1 cellular context compared by ENCODE assay signal in genomic region chr1:201114245-201115131, GRCh38.
A peak's percentile ranks its signal among the peaks of the same experiment; 100 is the strongest.
TF ChIP-seq lines count a peak whose summit lies in the region.

No MANE protein-coding gene starts in this region.

TF ChIP-seq in HepG2, 621 proteins besides CTCF, POLR2A, EP300 and RAD21 (continued from another document and continues in another):
- TF ChIP-seq AFF4 (CRISPR knock-in tag; IDR thresholded peaks at IDR 0.05): no peak
- peak; percentile 78; the same call in 1 of the 2 replicates for TF ChIP-seq HNRNPL (IDR thresholded peaks at IDR 0.05; ENCODE audit: low read depth, low read length)
- no peak for TF ChIP-seq ZNF709 (CRISPR knock-in tag; IDR thresholded peaks at IDR 0.05)
- TF ChIP-seq DNMT3B (CRISPR knock-in tag; conservative IDR thresholded peaks at IDR 0.05): no peak
- no peak for TF ChIP-seq ZNF580 (CRISPR knock-in tag; IDR thresholded peaks at IDR 0.05; ENCODE audit: borderline replicate concordance, low read depth)
- TF ChIP-seq ZNF678 (CRISPR knock-in tag; IDR thresholded peaks at IDR 0.05): no peak
- no peak for TF ChIP-seq ZNF180 (CRISPR knock-in tag; IDR thresholded peaks at IDR 0.05; ENCODE audit: borderline replicate concordance, low read depth)
- TF ChIP-seq UBTF (CRISPR knock-in tag; IDR thresholded peaks at IDR 0.05): peak; percentile 27; the same call in 1 of the 2 replicates
- TF ChIP-seq ZNF143 (CRISPR knock-in tag; IDR thresholded peaks at IDR 0.05): no peak
- no peak for TF ChIP-seq TBX2 (CRISPR knock-in tag; IDR thresholded peaks at IDR 0.05; ENCODE audit: borderline replicate concordance)
- TF ChIP-seq AGO1 (IDR thresholded peaks at IDR 0.05; ENCODE audit: low read depth, low read length, poor library complexity, severe bottlenecking): peak; percentile 15
- no peak for TF ChIP-seq ZBTB7A (CRISPR knock-in tag; IDR thresholded peaks at IDR 0.05)
- no peak for TF ChIP-seq CENPBD1 (CRISPR knock-in tag; IDR thresholded peaks at IDR 0.05; ENCODE audit: borderline replicate concordance, low read depth)
- no peak for TF ChIP-seq ARNTL (CRISPR knock-in tag; IDR thresholded peaks at IDR 0.05)
- TF ChIP-seq ZNF550 (CRISPR knock-in tag; IDR thresholded peaks at IDR 0.05; ENCODE audit: borderline replicate concordance): no peak
- no peak for TF ChIP-seq E2F1 (CRISPR knock-in tag; IDR thresholded peaks at IDR 0.05)
- peak; percentile 33; the same call in 1 of the 2 replicates for TF ChIP-seq IRF9 (CRISPR knock-in tag; IDR thresholded peaks at IDR 0.05; ENCODE audit: borderline replicate concordance)
- no peak for TF ChIP-seq HDAC1 (CRISPR knock-in tag; IDR thresholded peaks at IDR 0.05)
- no peak for TF ChIP-seq RXRA (CRISPR knock-in tag; IDR thresholded peaks at IDR 0.05)
- 0 out of 2 replicates have a peak, but pooled peaks have one; percentile 39 for TF ChIP-seq RNF2 (conservative IDR thresholded peaks at IDR 0.05; ENCODE audit: low read depth)
- TF ChIP-seq BRF2 (CRISPR knock-in tag; IDR thresholded peaks at IDR 0.05): no peak
- no peak for TF ChIP-seq ZFY (CRISPR knock-in tag; IDR thresholded peaks at IDR 0.05)
- no peak for TF ChIP-seq ZNF33A (CRISPR knock-in tag; IDR thresholded peaks at IDR 0.05; ENCODE audit: borderline replicate concordance)
- peak; percentile 49 for TF ChIP-seq SALL1 (CRISPR knock-in tag; IDR thresholded peaks at IDR 0.05)
- no peak for TF ChIP-seq NFYC (CRISPR knock-in tag; IDR thresholded peaks at IDR 0.05)
- peak; percentile 25; the same call in 1 of the 2 replicates for TF ChIP-seq NRL (CRISPR knock-in tag; IDR thresholded peaks at IDR 0.05; ENCODE audit: borderline replicate concordance)
- TF ChIP-seq ZNF646 (CRISPR knock-in tag; IDR thresholded peaks at IDR 0.05): no peak
- TF ChIP-seq ZNF138 (CRISPR knock-in tag; IDR thresholded peaks at IDR 0.05; ENCODE audit: low read depth): no peak
- TF ChIP-seq ZNF878 (CRISPR knock-in tag; IDR thresholded peaks at IDR 0.05): no peak
- TF ChIP-seq ZNF260 (CRISPR knock-in tag; IDR thresholded peaks at IDR 0.05; ENCODE audit: borderline replicate concordance, low read depth): no peak
- TF ChIP-seq CENPT (CRISPR knock-in tag; IDR thresholded peaks at IDR 0.05; ENCODE audit: low read depth): no peak
- TF ChIP-seq ZNF619 (CRISPR knock-in tag; IDR thresholded peaks at IDR 0.05): no peak
- TF ChIP-seq KAT8 (CRISPR knock-in tag; IDR thresholded peaks at IDR 0.05): no peak
- no peak for TF ChIP-seq FUBP1 (CRISPR knock-in tag; IDR thresholded peaks at IDR 0.05; ENCODE audit: borderline replicate concordance)
- TF ChIP-seq KDM2A (CRISPR knock-in tag; IDR thresholded peaks at IDR 0.05; ENCODE audit: borderline replicate concordance, low read depth): peak; percentile 58; the same call in 1 of the 2 replicates
- TF ChIP-seq ZNF75D (CRISPR knock-in tag; IDR thresholded peaks at IDR 0.05; ENCODE audit: borderline replicate concordance): no peak
- TF ChIP-seq HDAC2 (CRISPR knock-in tag; IDR thresholded peaks at IDR 0.05): no peak
- TF ChIP-seq SKI (IDR thresholded peaks at IDR 0.05; ENCODE audit: partially characterized antibody): no peak
- 0 out of 2 replicates have a peak, but pooled peaks have one; percentile 13 for TF ChIP-seq ZNF768 (CRISPR knock-in tag; IDR thresholded peaks at IDR 0.05)
- no peak for TF ChIP-seq KMT2A (CRISPR knock-in tag; IDR thresholded peaks at IDR 0.05)
- peak; percentile 86 for TF ChIP-seq STAG1 (CRISPR knock-in tag; IDR thresholded peaks at IDR 0.05)
- no peak for TF ChIP-seq ZBTB46 (CRISPR knock-in tag; IDR thresholded peaks at IDR 0.05; ENCODE audit: borderline replicate concordance)
- peak; percentile 54 for TF ChIP-seq HNRNPLL (IDR thresholded peaks at IDR 0.05; ENCODE audit: low read depth, low read length, poor library complexity, severe bottlenecking)
